1 cellular context compared by ENCODE assay signal in genomic region chr2:26519396-26519991, GRCh38.
TF ChIP-seq lines count a peak whose summit lies in the region.

No MANE protein-coding gene starts in this region.

TF ChIP-seq in H1, 55 proteins besides CTCF, POLR2A, EP300 and RAD21:
- no peak for TF ChIP-seq MAFK (IDR thresholded peaks at IDR 0.05; ENCODE audit: low read depth, low read length)
- no peak for TF ChIP-seq TBP (IDR thresholded peaks at IDR 0.05; ENCODE audit: low read depth, low read length)
- TF ChIP-seq CHD7 (IDR thresholded peaks at IDR 0.05; ENCODE audit: insufficient replicate concordance, low read length) = no peak
- TF ChIP-seq EGR1 (IDR thresholded peaks at IDR 0.05; ENCODE audit: borderline replicate concordance, low read depth, low read length) = no peak
- TF ChIP-seq SIRT6 (IDR thresholded peaks at IDR 0.05; ENCODE audit: low read length) = no peak
- no peak for TF ChIP-seq MAX (IDR thresholded peaks at IDR 0.05)
- TF ChIP-seq HDAC2 (IDR thresholded peaks at IDR 0.05; ENCODE audit: borderline replicate concordance in 1 of 2, low read depth in 2 of 2, low read length in 2 of 2) = no peak
- no peak for TF ChIP-seq ZNF274 (IDR thresholded peaks at IDR 0.05; ENCODE audit: borderline replicate concordance, extremely low read depth, low read length)
- no peak for TF ChIP-seq RXRA (IDR thresholded peaks at IDR 0.05; ENCODE audit: insufficient read depth, low read depth, low read length)
TF ChIP-seq in H1: peak in this region for 0.
